In the genomic region with DNA sequence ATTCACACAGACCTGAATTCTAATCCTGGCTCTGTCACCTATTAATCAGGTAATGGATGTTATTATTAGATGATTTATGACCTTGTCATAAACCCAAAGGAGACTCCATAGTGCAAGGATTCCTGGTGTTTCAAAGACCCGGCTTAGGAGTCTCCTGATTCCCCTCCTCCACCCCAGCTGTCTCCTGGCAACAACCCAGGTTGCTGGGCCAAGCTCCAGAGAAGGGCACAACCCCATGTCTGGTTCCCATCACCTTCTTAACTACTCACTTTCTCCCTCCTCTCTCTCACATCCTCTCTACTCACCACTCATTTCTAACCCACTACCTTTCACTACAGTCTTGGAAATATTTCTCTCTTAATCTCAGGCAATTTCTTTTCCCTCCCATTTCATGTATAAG, we compare ENCODE assay signal across 28 cellular contexts. TPM values are rescaled to one million over a fixed set of nuclear protein-coding genes. Genes with fewer than 3 reads are reported as not detected.
DNase-seq lines count a peak whose midpoint lies in the region; ATAC-seq and TF ChIP-seq lines count a peak whose summit lies in the region.
"Had no signal": no experiment of that assay in that cellular context is flagged by ENCODE, and none has a peak within 500 bp of the region (broad histone marks: within the 10 kb centered on the region; RNA-seq: fewer than 3 reads in every experiment).

No MANE protein-coding gene starts in this region.

- TF ChIP-seq RAD21 in SK-N-SH (IDR thresholded peaks at IDR 0.05; ENCODE audit: low read length) = no peak

- POLR2A ChIA-PET in SK-N-SH (lab: Yijun Ruan, JAX) = no interaction called here

- H3K27ac ChIP-seq in SK-N-SH (ENCODE audit: low read depth in 2 of 2, low read length in 1 of 2) (no peak overlapping the region), brain microvascular endothelial cell (no peak overlapping the region)
- H3K27ac ChIP-seq: left lung, VCaP had no signal

- CTCF ChIA-PET in SK-N-SH (lab: Yijun Ruan, JAX) = interaction anchor here (0.6 to 1.3 kb wide), 3 partner anchors 31 to 1083 kb away, joined by 3 read pairs; no protein-coding TSS in a partner anchor

- peaks cover 0 to 4% of the 10 kb centered on the region in 2 experiments for H3K36me3 ChIP-seq in SK-N-SH (replicated peaks in 1 of 2; ENCODE audit: control insufficient read depth in 1 of 2, insufficient read depth in 2 of 2, low read length in 1 of 2)
- no peaks in the 10 kb centered on the region for H3K36me3 ChIP-seq in brain microvascular endothelial cell (replicated peaks)
- H3K36me3 ChIP-seq: left lung, stomach had no signal

- DNase-seq in SK-N-SH = no peak
- peak; percentile 11 for DNase-seq in NCI-H226
- DNase-seq in chondrocyte (ENCODE audit: low spot score) = no peak
- peak; percentile 43 for DNase-seq in pulmonary artery endothelial cell (ENCODE audit: low read depth, low spot score)
- DNase-seq in brain microvascular endothelial cell = no peak
- DNase-seq: activated CD4-positive, alpha-beta T cell treated with anti-CD3 and anti-CD28 coated beads for 4 hours; activated CD8-positive, alpha-beta T cell treated with anti-CD3 and anti-CD28 coated beads, Interleukin-2, amount 10 ng/mL, durations not matched to agents 7 days and 5 days; activated naive CD4-positive, alpha-beta T cell treated with anti-CD3 and anti-CD28 coated beads, Interleukin-2, amount 50 U/mL, for 16 hours; amniotic stem cell; CD8-positive, alpha-beta T cell; EL; H7; left lung; mesendoderm; NCI-H1105; NCI-H2029 treated with DMSO at 0.1 percent for 48 hours; SHP77; stimulated activated CD4-positive, alpha-beta T cell treated with anti-CD3 and anti-CD28 coated beads, Interleukin-4, amount 100 ng/mL, for 1 hour; stomach; SW 1271; T-helper 9 cell had no signal

- TF ChIP-seq EP300 in SK-N-SH (IDR thresholded peaks at IDR 0.05; ENCODE audit: borderline replicate concordance in 1 of 2, low read depth in 1 of 2, low read length in 1 of 2) = no peak

- no peaks in the 10 kb centered on the region for H4K20me1 ChIP-seq in SK-N-SH (ENCODE audit: insufficient read depth)

- H3K4me3 ChIP-seq in SK-N-SH (ENCODE audit: low read depth in 2 of 2, low read length in 1 of 2) = no peak overlapping the region
- no peak overlapping the region for H3K4me3 ChIP-seq in brain microvascular endothelial cell (ENCODE audit: low read depth, low read length)
- H3K4me3 ChIP-seq: K562, left lung, stomach had no signal

- H3K9me3 ChIP-seq in SK-N-SH = no peaks in the 10 kb centered on the region
- H3K9me3 ChIP-seq: left lung, stomach had no signal

- no peaks in the 10 kb centered on the region for H3K27me3 ChIP-seq in SK-N-SH (ENCODE audit: insufficient read depth)
- H3K27me3 ChIP-seq in brain microvascular endothelial cell (replicated peaks) = no peaks in the 10 kb centered on the region
- H3K27me3 ChIP-seq: left lung, stomach had no signal

- no peak overlapping the region for H2AFZ ChIP-seq in SK-N-SH (ENCODE audit: low read depth)

- in situ Hi-C loops in brain microvascular endothelial cell (cut with HindIII; ENCODE audit: low pct_ligation_motif_present, low sequenced_read_pairs) = no loop called here

- H3K79me2 ChIP-seq in SK-N-SH (ENCODE audit: insufficient read depth) = no peaks in the 10 kb centered on the region

- peaks cover 50% of the 10 kb centered on the region for H3K4me1 Mint-ChIP-seq in chondrocyte (ENCODE audit: low read depth)

- no peak overlapping the region for H3K4me3 Mint-ChIP-seq in chondrocyte (ENCODE audit: unreplicated experiment)
- H3K4me3 Mint-ChIP-seq: activated CD8-positive, alpha-beta T cell treated with anti-CD3 and anti-CD28 coated beads, Interleukin-2, amount 10 ng/mL, durations not matched to agents 7 days and 5 days; CD8-positive, alpha-beta T cell had no signal

- peaks cover 0 to 14% of the 10 kb centered on the region in 2 experiments; a peak in 1 of 4 replicates for H3K4me1 ChIP-seq in SK-N-SH (ENCODE audit: control insufficient read depth in 1 of 2, insufficient read depth in 2 of 2, low read depth in 1 of 2, low read length in 1 of 2)

- no peaks in the 10 kb centered on the region for H3K27me3 Mint-ChIP-seq in chondrocyte (ENCODE audit: low read depth)

- peaks cover 6% of the 10 kb centered on the region for H3K9me3 Mint-ChIP-seq in chondrocyte (ENCODE audit: low read depth)
- H3K9me3 Mint-ChIP-seq: activated T-helper 2 cell treated with anti-CD3 and anti-CD28 coated beads, Interferon-gamma antibody, Interleukin-2, Interleukin-4, amounts not matched to agents 10 μg/mL and 5 μg/mL and 100 μg/mL, durations not matched to agents 14 hours and 24 hours and 36 hours; CD8-positive, alpha-beta T cell had no signal

- H3K27ac Mint-ChIP-seq in chondrocyte (ENCODE audit: unreplicated experiment) = peak overlapping the region; percentile 83
- H3K27ac Mint-ChIP-seq: activated CD8-positive, alpha-beta T cell treated with anti-CD3 and anti-CD28 coated beads, Interleukin-2, amount 10 ng/mL, durations not matched to agents 7 days and 5 days; activated T-helper 2 cell treated with anti-CD3 and anti-CD28 coated beads, Interferon-gamma antibody, Interleukin-2, Interleukin-4, amounts not matched to agents 10 μg/mL and 5 μg/mL and 100 μg/mL, durations not matched to agents 14 hours and 24 hours and 36 hours; CD8-positive, alpha-beta T cell had no signal

- peaks cover 3% of the 10 kb centered on the region for H3F3A ChIP-seq in SK-N-SH (replicated peaks; ENCODE audit: insufficient read depth)

- peaks cover 6% of the 10 kb centered on the region for H3K36me3 Mint-ChIP-seq in chondrocyte (ENCODE audit: low read depth)
- H3K36me3 Mint-ChIP-seq: CD8-positive, alpha-beta T cell had no signal

- 20% methylated on average over 1 of the region's 1 CpG for WGBS in SK-N-SH (ENCODE audit: low lambda C conversion rate)

- TF ChIP-seq CTCF in SK-N-SH (IDR thresholded peaks at IDR 0.05) (no peak), chondrocyte (IDR thresholded peaks at IDR 0.05) (no peak), brain microvascular endothelial cell (IDR thresholded peaks at IDR 0.05; ENCODE audit: low read depth, low read length, missing control alignments) (no peak)

- H3K9ac ChIP-seq in SK-N-SH = no peak overlapping the region

- ATAC-seq in SK-N-SH treated with all-trans-retinoic acid at 6 μM for 48 hours = no peak
- no peak for ATAC-seq in HG03159 (IDR thresholded peaks at IDR 0.05; ENCODE audit: unreplicated experiment)
- ATAC-seq in GM21381 (IDR thresholded peaks at IDR 0.05; ENCODE audit: unreplicated experiment) = no peak
- ATAC-seq: activated CD8-positive, alpha-beta T cell treated with anti-CD3 and anti-CD28 coated beads, Interleukin-2, amount 10 ng/mL, durations not matched to agents 7 days and 5 days; CD8-positive, alpha-beta T cell; K562; left lung had no signal

- H3K4me2 ChIP-seq in SK-N-SH = no peak overlapping the region

- no peaks in the 10 kb centered on the region for H3K9me2 ChIP-seq in SK-N-SH

TF ChIP-seq in SK-N-SH, 30 proteins besides CTCF, POLR2A, EP300 and RAD21 (continues in another document):
- TF ChIP-seq TCF12 (IDR thresholded peaks at IDR 0.05) (peak; percentile 69), MXI1 (IDR thresholded peaks at IDR 0.05; ENCODE audit: low read depth, low read length) (no peak), MEF2A (IDR thresholded peaks at IDR 0.05; ENCODE audit: borderline replicate concordance, low read depth) (no peak), FOSL2 (IDR thresholded peaks at IDR 0.05; ENCODE audit: borderline replicate concordance, low read depth) (no peak), FOXJ3 (CRISPR knock-in tag; IDR thresholded peaks at IDR 0.05) (no peak), NFIC (IDR thresholded peaks at IDR 0.05; ENCODE audit: borderline replicate concordance) (peak; percentile 62), RXRA (IDR thresholded peaks at IDR 0.05; ENCODE audit: borderline replicate concordance, low read depth) (peak; percentile 12; the same call in 1 of the 2 replicates), RCOR1 (IDR thresholded peaks at IDR 0.05; ENCODE audit: low read length) (no peak)
- TF ChIP-seq, protein P1, sequence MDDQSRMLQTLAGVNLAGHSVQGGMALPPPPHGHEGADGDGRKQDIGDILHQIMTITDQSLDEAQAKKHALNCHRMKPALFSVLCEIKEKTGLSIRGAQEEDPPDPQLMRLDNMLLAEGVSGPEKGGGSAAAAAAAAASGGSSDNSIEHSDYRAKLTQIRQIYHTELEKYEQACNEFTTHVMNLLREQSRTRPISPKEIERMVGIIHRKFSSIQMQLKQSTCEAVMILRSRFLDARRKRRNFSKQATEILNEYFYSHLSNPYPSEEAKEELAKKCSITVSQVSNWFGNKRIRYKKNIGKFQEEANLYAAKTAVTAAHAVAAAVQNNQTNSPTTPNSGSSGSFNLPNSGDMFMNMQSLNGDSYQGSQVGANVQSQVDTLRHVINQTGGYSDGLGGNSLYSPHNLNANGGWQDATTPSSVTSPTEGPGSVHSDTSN (IDR thresholded peaks at IDR 0.05) = peak; percentile 44

TF ChIP-seq in SK-N-SH treated with all-trans-retinoic acid at 6 μM for 48 hours, 23 proteins besides CTCF, POLR2A, EP300 and RAD21 (continues in another document):
- TF ChIP-seq GLIS3 (CRISPR knock-in tag; IDR thresholded peaks at IDR 0.05) = no peak
- TF ChIP-seq, protein P2, sequence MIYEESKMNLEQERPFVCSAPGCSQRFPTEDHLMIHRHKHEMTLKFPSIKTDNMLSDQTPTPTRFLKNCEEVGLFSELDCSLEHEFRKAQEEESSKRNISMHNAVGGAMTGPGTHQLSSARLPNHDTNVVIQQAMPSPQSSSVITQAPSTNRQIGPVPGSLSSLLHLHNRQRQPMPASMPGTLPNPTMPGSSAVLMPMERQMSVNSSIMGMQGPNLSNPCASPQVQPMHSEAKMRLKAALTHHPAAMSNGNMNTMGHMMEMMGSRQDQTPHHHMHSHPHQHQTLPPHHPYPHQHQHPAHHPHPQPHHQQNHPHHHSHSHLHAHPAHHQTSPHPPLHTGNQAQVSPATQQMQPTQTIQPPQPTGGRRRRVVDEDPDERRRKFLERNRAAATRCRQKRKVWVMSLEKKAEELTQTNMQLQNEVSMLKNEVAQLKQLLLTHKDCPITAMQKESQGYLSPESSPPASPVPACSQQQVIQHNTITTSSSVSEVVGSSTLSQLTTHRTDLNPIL (CRISPR knock-in tag; IDR thresholded peaks at IDR 0.05; ENCODE audit: low read depth) = no peak
- TF ChIP-seq PPARA (CRISPR knock-in tag; IDR thresholded peaks at IDR 0.05; ENCODE audit: borderline replicate concordance) = no peak

RNA-seq across cellular contexts. Expression of a gene that starts 41.6 kb away (rescaled TPM):
- polyA plus RNA-seq in SK-N-SH (2012; rRNA removed) = 12.1 and 16.7 TPM in 2 replicates
- polyA plus RNA-seq in SK-N-SH (2012; cell fraction: cytosol; rRNA removed) = 7.5 and 9.2 TPM in 2 replicates
- 16.7 and 28.3 TPM in 2 replicates for polyA plus RNA-seq in SK-N-SH (2012; cell fraction: nucleus; rRNA removed)
- 37.1 to 55.1 TPM (median 39.2 TPM) in 3 replicates for total RNA-seq in chondrocyte
- 65.8 and 126 TPM in 2 replicates for total RNA-seq in pulmonary artery endothelial cell
- total RNA-seq: activated CD8-positive, alpha-beta T cell treated with anti-CD3 and anti-CD28 coated beads, Interleukin-2, amount 10 ng/mL, durations not matched to agents 7 days and 5 days; activated T-helper 2 cell treated with anti-CD3 and anti-CD28 coated beads, Interferon-gamma antibody, Interleukin-2, Interleukin-4, amounts not matched to agents 10 μg/mL and 5 μg/mL and 100 μg/mL, durations not matched to agents 14 hours and 24 hours and 36 hours; CD8-positive, alpha-beta T cell; H7; K562; myocyte had no signal
- polyA plus RNA-seq: K562 had no signal

Comparison
In these comparisons a context has a peak if more than half of its experiments do, and no peak if none do; other contexts are left out.
1. DNase-seq: peak in NCI-H226 (single experiment) and pulmonary artery endothelial cell (single experiment); none in SK-N-SH (single experiment), chondrocyte (single experiment) and brain microvascular endothelial cell (single experiment).